Comparison of ENCODE assay signal across 24 cellular contexts in the genomic region with DNA sequence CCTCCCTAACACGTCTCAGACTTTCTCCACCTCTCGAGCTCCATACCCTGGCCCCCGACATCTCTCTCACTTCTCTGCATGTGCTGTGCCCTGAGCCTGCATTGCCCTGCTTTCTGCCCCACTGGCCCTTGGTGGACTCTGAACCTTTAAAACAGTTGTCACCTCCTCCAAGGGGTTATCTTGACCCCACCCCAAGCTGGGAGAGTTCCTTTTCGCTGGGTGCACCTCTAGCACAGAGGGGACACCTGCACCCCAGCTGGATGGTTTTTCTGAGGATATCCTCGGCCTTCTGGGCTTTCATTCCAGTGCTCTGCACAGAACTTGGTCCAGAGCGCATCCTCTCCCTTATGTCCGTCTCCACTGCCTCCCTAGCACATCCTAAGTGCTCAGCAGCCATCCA. TPM values are rescaled to one million over a fixed set of nuclear protein-coding genes. Genes with fewer than 3 reads are reported as not detected.
A peak's percentile ranks its signal among the peaks of the same experiment; 100 is the strongest.
DNase-seq lines count a peak whose midpoint lies in the region; ATAC-seq and TF ChIP-seq lines count a peak whose summit lies in the region.
"Had no signal": no experiment of that assay in that cellular context is flagged by ENCODE, and none has a peak within 500 bp of the region (broad histone marks: within the 10 kb centered on the region; RNA-seq: fewer than 3 reads in every experiment).

No MANE protein-coding gene starts in this region.

- H4K8ac ChIP-seq in neuronal stem cell (ENCODE audit: low read depth, low read length), result no peak overlapping the region

- no peak overlapping the region for H3K27ac ChIP-seq in heart left ventricle
- no peak overlapping the region for H3K27ac ChIP-seq in neuronal stem cell (replicated peaks; ENCODE audit: low read length)
- no peak overlapping the region for H3K27ac ChIP-seq in spleen
- H3K27ac ChIP-seq: 22Rv1, BLaER1, C4-2B, GM23248 had no signal

- H2AFZ ChIP-seq in neuronal stem cell (ENCODE audit: low read length), result no peak overlapping the region
- H2AFZ ChIP-seq: GM23248 had no signal

- no TSS peak for BruUV-seq in Calu3 (replicated peaks; lab: Mats Ljungman, UMichigan)

- H3K27me3 ChIP-seq in heart left ventricle (no peaks in the 10 kb centered on the region), neuronal stem cell (ENCODE audit: control insufficient read depth in 3 of 3, insufficient read depth in 3 of 3, low read depth in 1 of 3, low read length in 3 of 3) (peaks cover 0 to 6% (median 0%) of the 10 kb centered on the region in 3 experiments), spleen (replicated peaks in 1 of 7) (no peaks in the 10 kb centered on the region)
- H3K27me3 ChIP-seq: BLaER1 had no signal

- no peak overlapping the region for H4K91ac ChIP-seq in neuronal stem cell (ENCODE audit: low read depth, low read length, poor library complexity)

- peak overlapping the region; percentile 11 for H3K14ac ChIP-seq in neuronal stem cell (ENCODE audit: low read length)

- no peaks in the 10 kb centered on the region for H3K79me1 ChIP-seq in neuronal stem cell (ENCODE audit: low read depth, low read length)

- no peak overlapping the region for H3K4me3 Mint-ChIP-seq in immature natural killer cell
- no peak overlapping the region for H3K4me3 Mint-ChIP-seq in Calu3 (ENCODE audit: low read depth, unreplicated experiment)
- H3K4me3 Mint-ChIP-seq: B cell; CD4-positive, CD25-positive, alpha-beta regulatory T cell; CD8-positive, alpha-beta T cell; H9; HFFc6 had no signal

- TF ChIP-seq POLR2A in heart left ventricle (IDR thresholded peaks at IDR 0.05) (no peak), spleen (IDR thresholded peaks at IDR 0.05) (no peak)

- no peak overlapping the region for H2BK120ac ChIP-seq in neuronal stem cell (ENCODE audit: low read depth, low read length)

- H3K4me3 ChIP-seq in heart left ventricle (no peak overlapping the region), neuronal stem cell (ENCODE audit: low read length in 2 of 2) (no peak overlapping the region), spleen (no peak overlapping the region)
- H3K4me3 ChIP-seq: BLaER1, GM12878, GM23248 had no signal

- H3K9me3 ChIP-seq in heart left ventricle, result no peaks in the 10 kb centered on the region
- H3K9me3 ChIP-seq in neuronal stem cell (replicated peaks in 1 of 2; ENCODE audit: control insufficient read depth in 2 of 2, insufficient read depth in 1 of 2, low read depth in 1 of 2, low read length in 2 of 2), result peaks cover 0 to 2% of the 10 kb centered on the region in 2 donors
- no peaks in the 10 kb centered on the region for H3K9me3 ChIP-seq in spleen
- H3K9me3 ChIP-seq: BLaER1, Caco-2 had no signal

- H2BK5ac ChIP-seq in neuronal stem cell (ENCODE audit: low read length), result no peak overlapping the region

- DNase-seq in Right ventricle myocardium inferior (ENCODE audit: missing footprints), result peak; percentile 48
- no peak for DNase-seq in heart left ventricle
- DNase-seq in neuronal stem cell (ENCODE audit: low spot score), result no peak
- peak; percentile 58 for DNase-seq in spleen
- no peak for DNase-seq in immature natural killer cell
- no peak for DNase-seq in activated CD4-positive, CD25-positive, alpha-beta regulatory T cell (lab: John Stamatoyannopoulos, UW)
- DNase-seq in Calu3, result no peak
- DNase-seq: Caco-2; CD4-positive, CD25-positive, alpha-beta regulatory T cell; CD8-positive, alpha-beta T cell; DMS 273 treated with DMSO at 0.1 percent for 48 hours; DMS79; EL; GDM1; GM23248; H9; HFFc6 had no signal

- H2AK5ac ChIP-seq in neuronal stem cell (ENCODE audit: low read depth, low read length), result peak overlapping the region; percentile 19

- TF ChIP-seq CTCF in heart left ventricle (IDR thresholded peaks at IDR 0.05), result no peak
- no peak for TF ChIP-seq CTCF in spleen (IDR thresholded peaks at IDR 0.05 in 8 of 11, conservative IDR thresholded peaks at IDR 0.05 in 3 of 11)
- no peak for TF ChIP-seq CTCF in Calu3 (IDR thresholded peaks at IDR 0.05; ENCODE audit: unreplicated experiment)

- peaks cover 0 to 3% (median 2%) of the 10 kb centered on the region in 3 donors for H3K27me3 Mint-ChIP-seq in immature natural killer cell (ENCODE audit: low read depth in 3 of 3)
- H3K27me3 Mint-ChIP-seq in Calu3 (ENCODE audit: unreplicated experiment), result peaks cover 18% of the 10 kb centered on the region
- H3K27me3 Mint-ChIP-seq: B cell; CD4-positive, CD25-positive, alpha-beta regulatory T cell had no signal

- H3K4me1 ChIP-seq in heart left ventricle (peaks cover 0 to 14% (median 3%) of the 10 kb centered on the region in 12 donors), neuronal stem cell (ENCODE audit: control insufficient read depth in 2 of 2, insufficient read depth in 1 of 2, low read depth in 1 of 2, low read length in 2 of 2) (peaks cover 8 to 10% of the 10 kb centered on the region in 2 donors), spleen (peaks cover 0 to 27% (median 9%) of the 10 kb centered on the region in 6 donors)

- H3K23ac ChIP-seq in neuronal stem cell (ENCODE audit: low read depth, low read length, poor library complexity), result no peak overlapping the region

- no peak overlapping the region for H2BK15ac ChIP-seq in neuronal stem cell (ENCODE audit: low read length)

- H3K18ac ChIP-seq in neuronal stem cell (ENCODE audit: low read length), result no peak overlapping the region

- no peak overlapping the region for H3K4me2 ChIP-seq in neuronal stem cell (ENCODE audit: insufficient read depth, low read length, poor library complexity, severe bottlenecking)
- H3K4me2 ChIP-seq: BLaER1 had no signal

- ATAC-seq in Right ventricle myocardium inferior (no peak), heart left ventricle (no peak)
- ATAC-seq: CD8-positive, alpha-beta T cell; GM12878 had no signal

- no peaks in the 10 kb centered on the region for H3K36me3 ChIP-seq in heart left ventricle
- no peaks in the 10 kb centered on the region for H3K36me3 ChIP-seq in neuronal stem cell (replicated peaks in 1 of 2; ENCODE audit: control insufficient read depth in 2 of 2, insufficient read depth in 2 of 2, low read length in 2 of 2)
- no peaks in the 10 kb centered on the region for H3K36me3 ChIP-seq in spleen
- H3K36me3 ChIP-seq: BLaER1 had no signal

- H3K9me3 Mint-ChIP-seq in immature natural killer cell, result no peaks in the 10 kb centered on the region
- no peaks in the 10 kb centered on the region for H3K9me3 Mint-ChIP-seq in Calu3 (ENCODE audit: low read depth, unreplicated experiment)
- H3K9me3 Mint-ChIP-seq: CD4-positive, CD25-positive, alpha-beta regulatory T cell; CD8-positive, alpha-beta T cell; H9; HFFc6 had no signal

- H3K9ac ChIP-seq in neuronal stem cell (ENCODE audit: low read depth, low read length, poor library complexity), result no peak overlapping the region
- H3K9ac ChIP-seq: BLaER1, GM23248 had no signal

- intact Hi-C loops in Right ventricle myocardium inferior (cut with DNase I), result no loop called here
- intact Hi-C loops in heart left ventricle (cut with DNase I), result no loop called here
- intact Hi-C loops in spleen (cut with DNase I; ENCODE audit: low total_unique reads), result no loop called here
- intact Hi-C loops in Calu3 (cut with micrococcal nuclease; ENCODE audit: unreplicated experiment), result no loop called here

- H3K4ac ChIP-seq in neuronal stem cell (ENCODE audit: low read length), result peak overlapping the region; percentile 20

- no peak overlapping the region for H2BK12ac ChIP-seq in neuronal stem cell (ENCODE audit: low read length)

- peak overlapping the region in 1 of 6 donors; percentile 8 for H3K27ac Mint-ChIP-seq in immature natural killer cell
- H3K27ac Mint-ChIP-seq in Calu3 (ENCODE audit: unreplicated experiment), result no peak overlapping the region
- H3K27ac Mint-ChIP-seq: B cell; CD4-positive, CD25-positive, alpha-beta regulatory T cell; CD8-positive, alpha-beta T cell; H9; HFFc6 had no signal

- CTCF ChIA-PET in Calu3 (lab: Charles Lee), result no interaction called here

- H3K4me1 Mint-ChIP-seq in immature natural killer cell (no peaks in the 10 kb centered on the region), Calu3 (ENCODE audit: low read depth, unreplicated experiment) (peaks cover 15% of the 10 kb centered on the region)
- H3K4me1 Mint-ChIP-seq: B cell; CD4-positive, CD25-positive, alpha-beta regulatory T cell had no signal

- 89 to 95% (median 94%) methylated on average over 7 of the region's 7 CpGs for WGBS in heart left ventricle, 4 donors
- WGBS in neuronal stem cell (ENCODE audit: extremely low coverage in 2 of 2, insufficient read length in 2 of 2, insufficient replicate concordance in 1 of 2), 2 donors, result no CpG with 5 or more reads among the region's 7 CpGs
- WGBS in spleen, 5 donors, result 88 to 95% (median 90%) methylated on average over 7 of the region's 7 CpGs

- H3K36me3 Mint-ChIP-seq in immature natural killer cell, result no peaks in the 10 kb centered on the region
- peaks cover 10% of the 10 kb centered on the region for H3K36me3 Mint-ChIP-seq in Calu3 (ENCODE audit: insufficient read depth, unreplicated experiment)
- H3K36me3 Mint-ChIP-seq: CD4-positive, CD25-positive, alpha-beta regulatory T cell; CD8-positive, alpha-beta T cell had no signal

RNA-seq across cellular contexts. Expression of a gene that starts 4.2 kb away (rescaled TPM):
- not detected for total RNA-seq in Right ventricle myocardium inferior
- under 1 TPM in 1 of 9 donors, not detected in 8; 0.29 TPM for total RNA-seq in heart left ventricle
- not detected for polyA plus RNA-seq in heart left ventricle
- 0.03 TPM for polyA plus RNA-seq in neuronal stem cell (2013, experiment 1 of 2)
- polyA plus RNA-seq in neuronal stem cell (2013, experiment 2 of 2), result 0.03 TPM
- total RNA-seq in spleen, result 1 to 10 TPM in 2 of 7 donors, under 1 TPM in 5; 0.23 to 1.6 (median 0.85) TPM
- not detected for polyA plus RNA-seq in spleen
- not detected for polyA plus RNA-seq in immature natural killer cell
- not detected in 2 replicates for total RNA-seq in Calu3 (2022)
- total RNA-seq: B cell; Caco-2; CD8-positive, alpha-beta T cell; GM23248; H1; H9; HFFc6 had no signal
- polyA plus RNA-seq: AG04450; CD4-positive, CD25-positive, alpha-beta regulatory T cell; GM12878; GM23248; H1 had no signal

RNA-seq across cellular contexts. Expression of a gene that starts 42.8 kb away (rescaled TPM):
- total RNA-seq in Right ventricle myocardium inferior (3.9 TPM), heart left ventricle (1 to 10 TPM; 2.8 to 7.5 (median 4.4) TPM), spleen (10 to 100 TPM in 4 of 7 donors, 1 to 10 TPM in 3; 6.6 to 15.1 (median 11.0) TPM), Calu3 (2022) (12.9 and 14.5 TPM in 2 replicates)
- polyA plus RNA-seq in heart left ventricle (1 to 10 TPM; 2.2 to 2.7 TPM), spleen (1 to 10 TPM; 1.3 to 3.5 (median 1.5) TPM), immature natural killer cell (1 to 10 TPM; 1.5 to 3.6 (median 3.3) TPM)
- 6.5 TPM for polyA plus RNA-seq in neuronal stem cell (2013, experiment 1 of 2)
- 6.5 TPM for polyA plus RNA-seq in neuronal stem cell (2013, experiment 2 of 2)

RNA-seq across cellular contexts. Expression of a gene that starts 43.0 kb away (rescaled TPM):
- 85.2 TPM for total RNA-seq in Right ventricle myocardium inferior
- 100 to 1,000 TPM in 2 of 9 donors, 10 to 100 TPM in 7; 75.6 to 122 (median 89.3) TPM for total RNA-seq in heart left ventricle
- 10 to 100 TPM; 46.7 to 78.1 TPM for polyA plus RNA-seq in heart left ventricle
- polyA plus RNA-seq in neuronal stem cell (2013, experiment 1 of 2), result 69.4 TPM
- polyA plus RNA-seq in neuronal stem cell (2013, experiment 2 of 2), result 69.8 TPM
- 10 to 100 TPM; 38.3 to 55.9 (median 50.1) TPM for total RNA-seq in spleen
- polyA plus RNA-seq in spleen, result 10 to 100 TPM; 20.4 to 42.5 (median 38.4) TPM
- 10 to 100 TPM; 47.4 to 77.5 (median 52.3) TPM for polyA plus RNA-seq in immature natural killer cell
- 94.2 and 105 TPM in 2 replicates for total RNA-seq in Calu3 (2022)

Comparison
In these comparisons a context has a peak if more than half of its experiments do, and no peak if none do; other contexts are left out.
1. DNase-seq: peak in Right ventricle myocardium inferior (single experiment) and spleen (single experiment); none in heart left ventricle (0 of 5), neuronal stem cell (single experiment), immature natural killer cell (0 of 3), activated CD4-positive, CD25-positive, alpha-beta regulatory T cell (0 of 4) and Calu3 (single experiment).